Comparison of ENCODE assay signal across 15 cellular contexts in the genomic region with DNA sequence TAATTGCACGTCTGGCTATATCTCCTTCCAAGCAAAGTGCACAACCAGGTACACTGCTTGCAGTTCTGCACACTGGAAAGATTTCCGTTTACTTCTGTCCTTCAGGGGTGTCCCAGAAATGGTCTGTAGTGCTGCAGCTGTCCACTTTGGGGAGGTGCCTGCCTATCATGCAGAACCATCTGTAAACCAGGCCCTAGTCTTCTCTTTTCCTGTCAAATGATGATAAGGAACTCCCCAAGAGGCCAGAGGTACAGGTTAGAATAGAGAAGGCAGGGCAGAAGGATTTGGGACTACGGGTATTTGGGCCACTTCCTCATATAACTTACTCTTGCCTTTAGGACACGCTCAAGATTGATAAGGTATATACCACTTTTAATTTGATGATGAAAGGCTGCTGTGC.
"Had no signal": no experiment of that assay in that cellular context is flagged by ENCODE, and none has a peak within 500 bp of the region (broad histone marks: within the 10 kb centered on the region; RNA-seq: fewer than 3 reads in every experiment).

No MANE protein-coding gene starts in this region.

- H3K36me3 Mint-ChIP-seq: naive thymus-derived CD4-positive, alpha-beta T cell; natural killer cell had no signal

- DNase-seq: dermis blood vessel endothelial cell; dorsolateral prefrontal cortex; effector CD4-positive, alpha-beta T cell; effector memory CD4-positive, alpha-beta T cell; foreskin keratinocyte; heart left ventricle; hippocampal formation; left cardiac atrium; left lung; left ventricle myocardium superior; lower lobe of right lung; mesenchymal stem cell; midbrain; naive thymus-derived CD4-positive, alpha-beta T cell; natural killer cell had no signal

- H3K27ac Mint-ChIP-seq: naive thymus-derived CD4-positive, alpha-beta T cell; natural killer cell had no signal

- H3K4me1 Mint-ChIP-seq: naive thymus-derived CD4-positive, alpha-beta T cell; natural killer cell had no signal

- H3K27me3 Mint-ChIP-seq: naive thymus-derived CD4-positive, alpha-beta T cell had no signal

- H3K4me3 Mint-ChIP-seq: naive thymus-derived CD4-positive, alpha-beta T cell; natural killer cell had no signal
